9 cellular contexts compared by ENCODE assay signal in genomic region chr10:33133557-33133956, GRCh38.
DNase-seq lines count a peak whose midpoint lies in the region.
"Had no signal": no experiment of that assay in that cellular context is flagged by ENCODE, and none has a peak within 500 bp of the region (broad histone marks: within the 10 kb centered on the region; RNA-seq: fewer than 3 reads in every experiment).

No MANE protein-coding gene starts in this region.

- peak overlapping the region; percentile 75 for H3K27ac ChIP-seq in effector memory CD4-positive, alpha-beta T cell (ENCODE audit: insufficient read depth, low read length, poor library complexity, severe bottlenecking)
- H3K27ac ChIP-seq in skin epidermis: peak overlapping the region in 13 of 21 experiments; percentile 21 to 88 (median 67)
- H3K27ac ChIP-seq: uterus had no signal

- intact Hi-C loops in activated CD4-positive, alpha-beta T cell treated with anti-CD3 and anti-CD28 coated beads, Interleukin-2, amount 10 ng/mL, durations not matched to agents 24 days and 14 days (cut with micrococcal nuclease): loop anchor here (5.0 to 10.0 kb wide), 3 partner anchors 126 to 1079 kb away; partner anchors contain the start of gene KIF5B

- no peaks in the 10 kb centered on the region for H3K36me3 ChIP-seq in effector memory CD4-positive, alpha-beta T cell (ENCODE audit: control insufficient read depth, insufficient read depth, low read length)
- H3K36me3 ChIP-seq: uterus had no signal

- peaks cover 50% of the 10 kb centered on the region for H3K4me1 Mint-ChIP-seq in activated CD4-positive, alpha-beta T cell treated with anti-CD3 and anti-CD28 coated beads, Interleukin-2, amount 10 ng/mL, durations not matched to agents 24 days and 14 days

- H3K36me3 Mint-ChIP-seq in activated CD4-positive, alpha-beta T cell treated with anti-CD3 and anti-CD28 coated beads, Interleukin-2, amount 10 ng/mL, durations not matched to agents 24 days and 14 days (ENCODE audit: low read depth): no peaks in the 10 kb centered on the region

- peaks cover 12% of the 10 kb centered on the region for H3K9me3 Mint-ChIP-seq in activated CD4-positive, alpha-beta T cell treated with anti-CD3 and anti-CD28 coated beads, Interleukin-2, amount 10 ng/mL, durations not matched to agents 24 days and 14 days

- peaks cover 2% of the 10 kb centered on the region for H3K27me3 Mint-ChIP-seq in activated CD4-positive, alpha-beta T cell treated with anti-CD3 and anti-CD28 coated beads, Interleukin-2, amount 10 ng/mL, durations not matched to agents 24 days and 14 days

- no peaks in the 10 kb centered on the region for H3K27me3 ChIP-seq in effector memory CD4-positive, alpha-beta T cell (replicated peaks; ENCODE audit: control insufficient read depth, insufficient read depth, low read length, poor library complexity, severe bottlenecking)
- H3K27me3 ChIP-seq: uterus had no signal

- H3K4me1 ChIP-seq in effector memory CD4-positive, alpha-beta T cell (ENCODE audit: control insufficient read depth, insufficient read depth, low read length, poor library complexity, severe bottlenecking): peaks cover 89% of the 10 kb centered on the region
- H3K4me1 ChIP-seq: uterus had no signal

- no peaks in the 10 kb centered on the region for H3K9me3 ChIP-seq in effector memory CD4-positive, alpha-beta T cell (ENCODE audit: control insufficient read depth, low read length)
- H3K9me3 ChIP-seq: uterus had no signal

- peak overlapping the region; percentile 87 for H3K27ac Mint-ChIP-seq in activated CD4-positive, alpha-beta T cell treated with anti-CD3 and anti-CD28 coated beads, Interleukin-2, amount 10 ng/mL, durations not matched to agents 24 days and 14 days

- H3K4me3 Mint-ChIP-seq in activated CD4-positive, alpha-beta T cell treated with anti-CD3 and anti-CD28 coated beads, Interleukin-2, amount 10 ng/mL, durations not matched to agents 24 days and 14 days: no peak overlapping the region

- DNase-seq in activated CD4-positive, alpha-beta T cell treated with anti-CD3 and anti-CD28 coated beads, Interleukin-2, amount 10 ng/mL, durations not matched to agents 24 days and 14 days: no peak
- DNase-seq in activated CD4-positive, alpha-beta T cell treated with anti-CD3 and anti-CD28 coated beads for 1 hour: no peak
- peak; percentile 71 for DNase-seq in RPMI7951 (ENCODE audit: low read depth)
- no peak for DNase-seq in effector memory CD4-positive, alpha-beta T cell
- no peak for DNase-seq in KG1 (lab: John Stamatoyannopoulos, UW)
- DNase-seq in NCI-H748 treated with DMSO at 0.1 percent for 48 hours (lab: John Stamatoyannopoulos, UW): no peak
- DNase-seq in hippocampal formation (lab: John Stamatoyannopoulos, UW): no peak

- no peak overlapping the region for H3K4me3 ChIP-seq in effector memory CD4-positive, alpha-beta T cell (ENCODE audit: insufficient read depth, low read depth, low read length, poor library complexity, severe bottlenecking)
- H3K4me3 ChIP-seq in skin epidermis: no peak overlapping the region
- H3K4me3 ChIP-seq: uterus had no signal
